In genomic region chr3:43287514-43287913, GRCh38 we compare ENCODE assay signal across 8 cellular contexts. TPM values are rescaled to one million over a fixed set of nuclear protein-coding genes. Genes with fewer than 3 reads are reported as not detected.
DNase-seq lines count a peak whose midpoint lies in the region; ATAC-seq and TF ChIP-seq lines count a peak whose summit lies in the region.

No MANE protein-coding gene starts in this region.

- H3K9me3 ChIP-seq in DND-41 (ENCODE audit: insufficient read depth, low read length, severe bottlenecking) (no peaks in the 10 kb centered on the region), NT2/D1 (ENCODE audit: insufficient read depth, low read length) (no peaks in the 10 kb centered on the region), endodermal cell (ENCODE audit: control insufficient read depth, low read length) (no peaks in the 10 kb centered on the region), osteoblast (ENCODE audit: low read depth, low read length) (no peaks in the 10 kb centered on the region)

- peak overlapping the region; percentile 84 for H3K27ac Mint-ChIP-seq in endodermal cell

- H3K79me2 ChIP-seq in DND-41 (ENCODE audit: insufficient read depth, low read length) (peaks cover 59% of the 10 kb centered on the region), osteoblast (ENCODE audit: insufficient read depth, low read length) (peaks cover 56% of the 10 kb centered on the region)

- no peaks in the 10 kb centered on the region for H3K36me3 Mint-ChIP-seq in endodermal cell (ENCODE audit: low read depth)

- TF ChIP-seq CTCF in DND-41 (IDR thresholded peaks at IDR 0.05; ENCODE audit: borderline replicate concordance, extremely low read depth, low read length, poor library complexity, severe bottlenecking) (no peak), endodermal cell (conservative IDR thresholded peaks at IDR 0.05) (no peak), osteoblast (IDR thresholded peaks at IDR 0.05; ENCODE audit: extremely low read depth, low read depth, low read length) (no peak)

- peaks cover 40% of the 10 kb centered on the region; the same call in 1 of the 2 replicates for H4K20me1 ChIP-seq in DND-41 (ENCODE audit: insufficient read depth, low read length)
- H4K20me1 ChIP-seq in osteoblast (ENCODE audit: insufficient read depth, low read length): peaks cover 14% of the 10 kb centered on the region

- H3K9me3 Mint-ChIP-seq in endodermal cell: no peaks in the 10 kb centered on the region

- H2AFZ ChIP-seq in DND-41 (ENCODE audit: low read depth, low read length) (no peak overlapping the region), osteoblast (ENCODE audit: low read length) (peak overlapping the region; percentile 74)

- H3K36me3 ChIP-seq in DND-41 (ENCODE audit: insufficient read depth, low read length) (peaks cover 19% of the 10 kb centered on the region), NT2/D1 (ENCODE audit: insufficient read depth, insufficient read length, low read length) (peaks cover 24% of the 10 kb centered on the region), endodermal cell (ENCODE audit: control insufficient read depth, insufficient read depth, low read length) (peaks cover 15% of the 10 kb centered on the region), osteoblast (ENCODE audit: insufficient read depth, low read length) (peaks cover 4% of the 10 kb centered on the region)

- DNase-seq in DND-41: no peak
- DNase-seq in NT2/D1 (ENCODE audit: low read depth, low spot score): no peak
- no peak for DNase-seq in endodermal cell
- DNase-seq in osteoblast (ENCODE audit: insufficient read length, low spot score, missing footprints): no peak
- DNase-seq in stimulated activated CD4-positive, alpha-beta T cell treated with anti-CD3 and anti-CD28 coated beads, Interleukin-15, amount 100 ng/mL, for 24 hours: no peak
- DNase-seq in NCI-H2081 treated with DMSO at 0.1 percent for 48 hours (lab: John Stamatoyannopoulos, UW): no peak

- ATAC-seq in DND-41 (ENCODE audit: insufficient read depth, low read depth): no peak
- ATAC-seq in GM21723 (IDR thresholded peaks at IDR 0.05; ENCODE audit: unreplicated experiment): no peak
- no peak for ATAC-seq in GM18519 (IDR thresholded peaks at IDR 0.05; ENCODE audit: low FRiP score, unreplicated experiment)

- H3K4me2 ChIP-seq in DND-41 (ENCODE audit: insufficient read depth, low read length): peak overlapping the region; percentile 73
- peak overlapping the region; percentile 97 for H3K4me2 ChIP-seq in osteoblast (ENCODE audit: insufficient read depth, low read length)

- H3K4me3 ChIP-seq in DND-41 (ENCODE audit: low read depth in 1 of 2, low read length in 2 of 2) (peak overlapping the region; percentile 54 to 86; a peak in 3 of 4 replicates), NT2/D1 (ENCODE audit: insufficient read length, low read depth) (peak overlapping the region; percentile 72), endodermal cell (ENCODE audit: low read length) (peak overlapping the region; percentile 97), osteoblast (ENCODE audit: insufficient read depth, low read length) (peak overlapping the region; percentile 82)

- WGBS in endodermal cell (ENCODE audit: insufficient coverage in 1 of 2, insufficient read length in 1 of 2), 2 experiments: 14 to 52% methylated on average over 1 to 3 of the region's 4 CpGs

- H3K27me3 Mint-ChIP-seq in endodermal cell (ENCODE audit: insufficient read depth): peaks cover 9% of the 10 kb centered on the region

- H3K27me3 ChIP-seq in DND-41 (ENCODE audit: insufficient read depth, low read length, poor library complexity): peaks cover 7% of the 10 kb centered on the region
- H3K27me3 ChIP-seq in NT2/D1 (ENCODE audit: insufficient read depth, insufficient read length): peaks cover 16% of the 10 kb centered on the region
- peaks cover 22% of the 10 kb centered on the region for H3K27me3 ChIP-seq in endodermal cell (ENCODE audit: control insufficient read depth, insufficient read depth, low read length, poor library complexity, severe bottlenecking)
- peaks cover 8% of the 10 kb centered on the region for H3K27me3 ChIP-seq in osteoblast (ENCODE audit: insufficient read depth, low read length)

- peak overlapping the region; percentile 82 for H3K4me3 Mint-ChIP-seq in endodermal cell

- peaks cover 18% of the 10 kb centered on the region for H3K4me1 Mint-ChIP-seq in endodermal cell

- H3K27ac ChIP-seq in DND-41 (ENCODE audit: low read length) (peak overlapping the region; percentile 77), endodermal cell (ENCODE audit: low read depth, low read length) (no peak overlapping the region), osteoblast (ENCODE audit: low read depth, low read length) (peak overlapping the region; percentile 70)

- H3K9ac ChIP-seq in DND-41 (ENCODE audit: low read depth, low read length) (peak overlapping the region; percentile 57), NT2/D1 (ENCODE audit: insufficient read length, low read depth) (peak overlapping the region; percentile 87), endodermal cell (ENCODE audit: extremely low read depth, low read length, poor library complexity, severe bottlenecking) (peak overlapping the region; percentile 70)

- H3K4me1 ChIP-seq in DND-41 (ENCODE audit: insufficient read depth, low read length): peaks cover 55% of the 10 kb centered on the region
- peaks cover 8% of the 10 kb centered on the region for H3K4me1 ChIP-seq in NT2/D1 (ENCODE audit: insufficient read depth, insufficient read length)
- H3K4me1 ChIP-seq in endodermal cell (ENCODE audit: control insufficient read depth, insufficient read depth, low read length): peaks cover 8% of the 10 kb centered on the region
- H3K4me1 ChIP-seq in osteoblast (ENCODE audit: insufficient read depth, low read length): peaks cover 23% of the 10 kb centered on the region

RNA-seq across cellular contexts. Expression of gene SNRK, which starts 1.2 kb away (rescaled TPM):
- total RNA-seq in endodermal cell (10 to 100 TPM; 19.4 TPM), osteoblast (23.3 and 26.1 TPM in 2 replicates)
- polyA plus RNA-seq in endodermal cell (2013, experiment 1 of 2): 13.3 TPM
- 13.5 TPM for polyA plus RNA-seq in endodermal cell (2013, experiment 2 of 2)
